9 cellular contexts compared by ENCODE assay signal in genomic region chr5:181173420-181174342, GRCh38. TPM values are rescaled to one million over a fixed set of nuclear protein-coding genes. Genes with fewer than 3 reads are reported as not detected.
DNase-seq lines count a peak whose midpoint lies in the region; ATAC-seq and TF ChIP-seq lines count a peak whose summit lies in the region.
"Had no signal": no experiment of that assay in that cellular context is flagged by ENCODE, and none has a peak within 500 bp of the region (broad histone marks: within the 10 kb centered on the region; RNA-seq: fewer than 3 reads in every experiment).

No MANE protein-coding gene starts in this region.

- peaks cover 48% of the 10 kb centered on the region for H3K27me3 Mint-ChIP-seq in stimulated activated naive CD8-positive, alpha-beta T cell treated with anti-CD3 and anti-CD28 coated beads, Interleukin-15, Interleukin-2, amounts not matched to agents 100 ng/mL and 50 ng/mL, for 24 hours

- H3K9me3 Mint-ChIP-seq in stimulated activated naive CD8-positive, alpha-beta T cell treated with anti-CD3 and anti-CD28 coated beads, Interleukin-15, Interleukin-2, amounts not matched to agents 100 ng/mL and 50 ng/mL, for 24 hours: no peaks in the 10 kb centered on the region

- H3K9ac ChIP-seq in HUES48 (ENCODE audit: low read depth, low read length): no peak overlapping the region

- peak overlapping the region; percentile 86 for H3K27ac ChIP-seq in 22Rv1
- peak overlapping the region; percentile 34 for H3K27ac ChIP-seq in HUES48 (ENCODE audit: low read depth, low read length)

- peak overlapping the region; percentile 81 for H3K4me3 Mint-ChIP-seq in stimulated activated naive CD8-positive, alpha-beta T cell treated with anti-CD3 and anti-CD28 coated beads, Interleukin-15, Interleukin-2, amounts not matched to agents 100 ng/mL and 50 ng/mL, for 24 hours

- peak; percentile 76 for DNase-seq in activated T-cell treated with anti-CD3 and anti-CD28 coated beads for 24 hours (ENCODE audit: low read depth)
- no peak for DNase-seq in NCI-H446 (lab: John Stamatoyannopoulos, UW)
- no peak for DNase-seq in ureter (ENCODE audit: low spot score)

- no peaks in the 10 kb centered on the region for H3K4me1 ChIP-seq in HUES48 (ENCODE audit: control insufficient read depth, insufficient read depth, low read length)

- H3K4me3 ChIP-seq in HUES48 (ENCODE audit: low read depth, low read length) (peak overlapping the region; percentile 66), iPS-18c (ENCODE audit: insufficient read depth, low read depth, low read length) (peak overlapping the region; percentile 76)

- TF ChIP-seq CTCF in 22Rv1 (IDR thresholded peaks at IDR 0.05): peak; percentile 10

- no peaks in the 10 kb centered on the region for H3K36me3 Mint-ChIP-seq in stimulated activated naive CD8-positive, alpha-beta T cell treated with anti-CD3 and anti-CD28 coated beads, Interleukin-15, Interleukin-2, amounts not matched to agents 100 ng/mL and 50 ng/mL, for 24 hours (ENCODE audit: low read depth)

- H3K36me3 ChIP-seq in HUES48 (ENCODE audit: control insufficient read depth, insufficient read depth, low read length): no peaks in the 10 kb centered on the region

- peak; percentile 48 for ATAC-seq in GM19351 (IDR thresholded peaks at IDR 0.05; ENCODE audit: unreplicated experiment)

- H3K9me3 ChIP-seq in HUES48 (ENCODE audit: control insufficient read depth, insufficient read depth, low read length) (no peaks in the 10 kb centered on the region), iPS-18c (ENCODE audit: control insufficient read depth, insufficient read depth, low read length) (peaks cover 2% of the 10 kb centered on the region)

- H3K27ac Mint-ChIP-seq in stimulated activated naive CD8-positive, alpha-beta T cell treated with anti-CD3 and anti-CD28 coated beads, Interleukin-15, Interleukin-2, amounts not matched to agents 100 ng/mL and 50 ng/mL, for 24 hours: peak overlapping the region; percentile 84

- peaks cover 43% of the 10 kb centered on the region for H3K4me1 Mint-ChIP-seq in stimulated activated naive CD8-positive, alpha-beta T cell treated with anti-CD3 and anti-CD28 coated beads, Interleukin-15, Interleukin-2, amounts not matched to agents 100 ng/mL and 50 ng/mL, for 24 hours (ENCODE audit: low read depth)

- H3K27me3 ChIP-seq in HUES48 (ENCODE audit: control insufficient read depth, insufficient read depth, low read length): peaks cover 38% of the 10 kb centered on the region

RNA-seq across cellular contexts. Expression of gene OR2V2, which starts 26.3 kb away (rescaled TPM):
- not detected for total RNA-seq in ureter
- total RNA-seq: myocyte had no signal

RNA-seq across cellular contexts. Expression of gene TRIM7, which starts 31.3 kb away (rescaled TPM):
- total RNA-seq in ureter: 3.0 TPM

RNA-seq across cellular contexts. Expression of gene OR2V1, which starts 42.7 kb away (rescaled TPM):
- not detected for total RNA-seq in ureter
- total RNA-seq: myocyte had no signal

RNA-seq across cellular contexts. Expression of gene TRIM41, which starts 49.4 kb away (rescaled TPM):
- 34.5 TPM for total RNA-seq in ureter
